10 cellular contexts compared by ENCODE assay signal in the genomic region with DNA sequence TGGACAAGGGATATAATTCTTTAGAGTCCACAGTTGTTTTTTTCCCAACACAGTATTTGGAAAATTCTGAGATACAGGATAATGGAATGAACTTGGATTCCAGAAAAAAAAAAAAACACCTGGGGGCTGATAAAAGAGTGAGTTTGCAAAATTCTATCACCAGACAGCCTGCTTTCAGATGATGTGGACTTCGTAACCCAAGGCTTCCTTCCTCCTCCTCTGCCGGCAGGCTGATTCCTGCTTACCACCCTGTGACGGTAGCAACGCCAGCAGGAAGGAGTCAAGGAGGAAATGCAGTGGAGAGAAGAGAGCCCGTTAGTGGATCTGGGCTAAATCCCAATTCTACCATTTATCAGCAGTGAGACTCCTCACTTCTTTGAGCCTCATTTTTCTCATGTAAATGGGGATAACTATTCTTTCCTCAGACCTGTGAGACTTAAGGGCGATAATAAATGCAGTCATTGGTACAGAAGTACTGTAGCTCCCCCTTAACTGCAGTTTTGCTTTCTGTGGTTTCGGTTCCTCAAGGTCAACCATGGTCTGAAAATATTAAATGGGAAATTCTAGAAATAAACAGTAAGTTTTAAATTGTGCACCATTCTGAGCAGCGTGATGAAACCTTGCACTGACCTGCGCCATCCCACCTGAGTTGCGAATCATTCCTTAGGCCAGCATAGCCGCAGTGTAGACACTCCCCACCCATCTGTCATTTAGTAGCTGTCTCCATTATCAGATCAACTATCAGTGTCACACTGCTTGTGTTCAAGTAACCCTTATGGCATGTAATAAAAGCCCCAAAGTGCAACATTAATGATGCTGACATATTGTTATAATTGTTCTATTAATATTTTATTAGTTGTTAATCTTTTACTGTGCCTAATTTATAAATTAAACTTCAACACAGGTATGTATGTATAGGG.
DNase-seq lines count a peak whose midpoint lies in the region; ATAC-seq and TF ChIP-seq lines count a peak whose summit lies in the region.
"Had no signal": no experiment of that assay in that cellular context is flagged by ENCODE, and none has a peak within 500 bp of the region (broad histone marks: within the 10 kb centered on the region; RNA-seq: fewer than 3 reads in every experiment).

No MANE protein-coding gene starts in this region.

- peak; percentile 46 for DNase-seq in LoVo (ENCODE audit: low spot score)
- DNase-seq in lower lobe of right lung = no peak
- DNase-seq in occipital lobe (lab: John Stamatoyannopoulos, UW) = no peak
- no peak for DNase-seq in GF-D8 (lab: John Stamatoyannopoulos, UW)
- no peak for DNase-seq in NCI-H510A treated with DMSO at 0.1 percent for 48 hours (lab: John Stamatoyannopoulos, UW)
- DNase-seq in cerebellar nuclear complex (lab: John Stamatoyannopoulos, UW) = no peak
- DNase-seq: SW 1271 had no signal

- peak overlapping the region; percentile 30 for H3K4me3 ChIP-seq in lower lobe of right lung
- H3K4me3 ChIP-seq: cardiac muscle cell had no signal

- no peak for TF ChIP-seq CTCF in lower lobe of right lung (IDR thresholded peaks at IDR 0.05)

- peak overlapping the region; percentile 58 for H3K27ac ChIP-seq in lower lobe of right lung
- H3K27ac ChIP-seq: cardiac muscle cell had no signal

- ATAC-seq in GM18511 (IDR thresholded peaks at IDR 0.05; ENCODE audit: unreplicated experiment) = peak; percentile 96
- peak; percentile 88 for ATAC-seq in HG02588 (IDR thresholded peaks at IDR 0.05; ENCODE audit: unreplicated experiment)
- ATAC-seq in lower lobe of right lung = peak in 1 of 2 donors; percentile 40

- no peaks in the 10 kb centered on the region for H3K27me3 ChIP-seq in lower lobe of right lung (ENCODE audit: low read depth)
- H3K27me3 ChIP-seq: cardiac muscle cell had no signal

- intact Hi-C loops in lower lobe of right lung (cut with DNase I) = no loop called here

- H3K9me3 ChIP-seq in lower lobe of right lung = no peaks in the 10 kb centered on the region

- H3K36me3 ChIP-seq in lower lobe of right lung = peaks cover 9% of the 10 kb centered on the region

- H3K4me1 ChIP-seq in lower lobe of right lung = peaks cover 13% of the 10 kb centered on the region
